2 cellular contexts compared by ENCODE assay signal in the genomic region with DNA sequence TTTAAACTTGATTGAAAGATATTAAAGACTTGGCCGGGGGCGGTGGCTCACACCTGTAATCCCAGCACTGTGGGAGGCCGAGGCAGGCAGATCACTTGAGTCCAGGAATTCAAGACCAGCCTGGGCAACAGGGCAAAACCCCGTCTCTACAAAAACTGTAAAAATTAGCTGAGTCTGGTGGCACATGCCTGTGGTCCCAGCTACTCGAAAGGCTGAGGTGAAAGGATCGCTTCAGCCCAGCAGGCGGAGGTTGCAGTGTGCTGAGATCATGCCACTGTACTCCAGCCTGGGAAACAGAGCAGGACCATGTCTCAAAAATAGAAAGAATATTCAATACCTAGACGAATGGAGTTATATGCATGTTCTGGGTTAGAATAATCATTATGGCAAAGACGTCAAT. TPM values are rescaled to one million over a fixed set of nuclear protein-coding genes. Genes with fewer than 3 reads are reported as not detected.
"Had no signal": no experiment of that assay in that cellular context is flagged by ENCODE, and none has a peak within 500 bp of the region (broad histone marks: within the 10 kb centered on the region; RNA-seq: fewer than 3 reads in every experiment).

No MANE protein-coding gene starts in this region.

RNA-seq across cellular contexts. Expression of gene TMEM119, which starts 42.5 kb away (rescaled TPM):
- total RNA-seq: activated CD8-positive, alpha-beta memory T cell treated with anti-CD3 and anti-CD28 coated beads for 36 hours; activated T-helper 1 cell treated with anti-CD3 and anti-CD28 coated beads, Interleukin-12 subunit alpha, Interleukin-12 subunit beta, Interleukin-2, Interleukin-4 antibody, amounts not matched to agents 30 ng/mL and 10 ng/mL and 1 ng/mL, durations not matched to agents 14 hours and 24 hours and 36 hours had no signal
